Comparison of ENCODE assay signal across 1 cellular context in genomic region chr3:151226088-151226563, GRCh38.
TF ChIP-seq lines count a peak whose summit lies in the region.

No MANE protein-coding gene starts in this region.

TF ChIP-seq in HepG2, 621 proteins besides CTCF, POLR2A, EP300 and RAD21 (continued from another document and continues in another):
- TF ChIP-seq MXD3 (CRISPR knock-in tag; IDR thresholded peaks at IDR 0.05) (no peak), ARID2 (CRISPR knock-in tag; IDR thresholded peaks at IDR 0.05; ENCODE audit: borderline replicate concordance) (no peak), GPN1 (CRISPR knock-in tag; IDR thresholded peaks at IDR 0.05; ENCODE audit: borderline replicate concordance) (no peak), SOX5 (CRISPR knock-in tag; IDR thresholded peaks at IDR 0.05; ENCODE audit: borderline replicate concordance) (peak; percentile 36; the same call in 1 of the 2 replicates), HOXA7 (CRISPR knock-in tag; IDR thresholded peaks at IDR 0.05) (no peak), ZNF354B (CRISPR knock-in tag; IDR thresholded peaks at IDR 0.05) (no peak), RERE (CRISPR knock-in tag; IDR thresholded peaks at IDR 0.05; ENCODE audit: low read depth) (peak; percentile 36; the same call in 1 of the 2 replicates), SKI (IDR thresholded peaks at IDR 0.05; ENCODE audit: partially characterized antibody) (peak; percentile 51), POLR2AphosphoS2 (IDR thresholded peaks at IDR 0.05; ENCODE audit: low read depth, low read length) (no peak), MEIS2 (CRISPR knock-in tag; IDR thresholded peaks at IDR 0.05) (peak; percentile 63; the same call in 1 of the 2 replicates), SP4 (CRISPR knock-in tag; IDR thresholded peaks at IDR 0.05) (no peak), FOXP4 (CRISPR knock-in tag; IDR thresholded peaks at IDR 0.05) (peak; percentile 48; the same call in 1 of the 2 replicates), SMARCE1 (IDR thresholded peaks at IDR 0.05; ENCODE audit: borderline replicate concordance) (no peak), ZSCAN29 (CRISPR knock-in tag; conservative IDR thresholded peaks at IDR 0.05) (no peak), CEBPB (IDR thresholded peaks at IDR 0.05; ENCODE audit: borderline replicate concordance, low read depth, low read length) (peak; percentile 56; the same call in 1 of the 2 replicates), SNAPC4 (CRISPR knock-in tag; IDR thresholded peaks at IDR 0.05) (no peak), PHF5A (CRISPR knock-in tag; IDR thresholded peaks at IDR 0.05; ENCODE audit: low read depth, unreplicated experiment) (no peak), ISL2 (CRISPR knock-in tag; IDR thresholded peaks at IDR 0.05) (peak; percentile 51; the same call in 1 of the 2 replicates), MED8 (CRISPR knock-in tag; IDR thresholded peaks at IDR 0.05; ENCODE audit: insufficient replicate concordance) (no peak), ZNF775 (CRISPR knock-in tag; IDR thresholded peaks at IDR 0.05; ENCODE audit: borderline replicate concordance) (no peak), MIER3 (CRISPR knock-in tag; IDR thresholded peaks at IDR 0.05; ENCODE audit: borderline replicate concordance) (no peak), MIER2 (CRISPR knock-in tag; IDR thresholded peaks at IDR 0.05) (no peak), FOXA1 (IDR thresholded peaks at IDR 0.05) (no peak), FOXA1 (CRISPR knock-in tag; IDR thresholded peaks at IDR 0.05) (peak; percentile 6; the same call in 1 of the 2 replicates), ARNTL (CRISPR knock-in tag; IDR thresholded peaks at IDR 0.05) (no peak), TEAD3 (CRISPR knock-in tag; optimal IDR thresholded peaks at IDR 0.05; ENCODE audit: borderline replicate concordance) (no peak), TBX2 (CRISPR knock-in tag; IDR thresholded peaks at IDR 0.05; ENCODE audit: borderline replicate concordance) (peak; percentile 74), ZNF264 (CRISPR knock-in tag; IDR thresholded peaks at IDR 0.05) (no peak), NR2F6 (IDR thresholded peaks at IDR 0.05) (no peak), NR2F6 (CRISPR knock-in tag; IDR thresholded peaks at IDR 0.05) (no peak), HOMEZ (CRISPR knock-in tag; IDR thresholded peaks at IDR 0.05; ENCODE audit: low read depth) (no peak), FOXP1 (IDR thresholded peaks at IDR 0.05) (no peak), FOXP1 (CRISPR knock-in tag; IDR thresholded peaks at IDR 0.05) (no peak), RARG (CRISPR knock-in tag; IDR thresholded peaks at IDR 0.05; ENCODE audit: low read depth) (no peak), HNRNPLL (IDR thresholded peaks at IDR 0.05; ENCODE audit: low read depth, low read length, poor library complexity, severe bottlenecking) (no peak), GATAD2A (CRISPR knock-in tag; IDR thresholded peaks at IDR 0.05) (0 out of 2 replicates have a peak, but pooled peaks have one; percentile 18), HMGXB3 (CRISPR knock-in tag; IDR thresholded peaks at IDR 0.05; ENCODE audit: borderline replicate concordance) (no peak), RELA (CRISPR knock-in tag; IDR thresholded peaks at IDR 0.05) (no peak), ZNF597 (CRISPR knock-in tag; IDR thresholded peaks at IDR 0.05) (no peak), KDM2A (CRISPR knock-in tag; IDR thresholded peaks at IDR 0.05; ENCODE audit: borderline replicate concordance, low read depth) (no peak), ZNF639 (CRISPR knock-in tag; conservative IDR thresholded peaks at IDR 0.05) (no peak), ZNF703 (CRISPR knock-in tag; IDR thresholded peaks at IDR 0.05; ENCODE audit: borderline replicate concordance) (no peak), MAFK (conservative IDR thresholded peaks at IDR 0.05 in 1 of 2, IDR thresholded peaks at IDR 0.05 in 1 of 2; ENCODE audit: low read length in 2 of 2) (no peak)
